ENCODE assay signal across 17 cellular contexts in the genomic region with DNA sequence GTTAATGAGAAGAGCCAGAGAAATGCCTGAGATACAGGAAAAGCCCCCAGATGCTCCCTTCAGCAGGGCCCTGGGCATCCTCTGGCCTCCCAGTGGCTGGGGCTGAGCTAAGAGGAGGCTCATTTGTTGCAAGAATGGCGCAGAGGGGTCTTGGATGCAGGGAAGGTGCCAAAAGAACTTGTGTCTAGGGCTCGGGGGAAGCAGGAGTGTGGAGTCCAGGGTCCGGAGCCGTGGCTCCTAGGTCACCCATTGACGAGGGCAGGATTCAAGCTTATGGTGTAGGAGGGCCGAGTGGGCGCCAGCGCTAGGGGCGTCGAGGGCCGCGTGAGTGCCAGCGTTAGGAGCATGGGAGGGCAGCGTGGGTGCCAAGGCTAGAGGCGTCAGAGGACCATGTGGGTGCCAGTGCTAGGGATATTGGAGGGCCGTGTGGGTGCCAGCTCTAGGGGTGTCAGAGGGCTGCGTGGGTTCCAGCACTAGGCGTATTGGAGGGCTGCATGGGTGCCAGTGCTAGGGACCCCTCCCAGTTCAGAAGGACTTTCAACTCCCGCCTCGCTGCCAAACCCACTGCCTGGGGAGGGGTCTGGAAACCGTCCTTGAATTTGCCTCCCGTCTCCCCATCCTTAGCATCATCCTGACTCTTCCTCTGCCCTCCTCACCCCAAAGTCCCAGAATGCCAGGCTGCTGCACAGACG.
"Had no signal": no experiment of that assay in that cellular context is flagged by ENCODE, and none has a peak within 500 bp of the region (broad histone marks: within the 10 kb centered on the region; RNA-seq: fewer than 3 reads in every experiment).

No MANE protein-coding gene starts in this region.

- H3K4me3 ChIP-seq: adrenal gland, right atrium auricular region, upper lobe of left lung had no signal

- H3K27ac Mint-ChIP-seq: activated T-helper 2 cell treated with anti-CD3 and anti-CD28 coated beads, Interferon-gamma antibody, Interleukin-2, Interleukin-4, amounts not matched to agents 10 μg/mL and 5 μg/mL and 100 μg/mL, durations not matched to agents 14 hours and 24 hours and 36 hours; immature natural killer cell had no signal

- H3K9me3 Mint-ChIP-seq: activated T-helper 2 cell treated with anti-CD3 and anti-CD28 coated beads, Interferon-gamma antibody, Interleukin-2, Interleukin-4, amounts not matched to agents 10 μg/mL and 5 μg/mL and 100 μg/mL, durations not matched to agents 14 hours and 24 hours and 36 hours; immature natural killer cell had no signal

- H3K27ac ChIP-seq: epithelial cell of prostate, parathyroid adenoma, right atrium auricular region, upper lobe of left lung had no signal

- H3K4me1 ChIP-seq: adrenal gland, parathyroid adenoma had no signal

- H3K9me3 ChIP-seq: adrenal gland, right atrium auricular region, SK-N-SH, upper lobe of left lung had no signal

- H3K36me3 ChIP-seq: adrenal gland, right atrium auricular region, upper lobe of left lung had no signal

- H3K4me3 Mint-ChIP-seq: immature natural killer cell had no signal

- DNase-seq: activated CD4-positive, alpha-beta T cell treated with anti-CD3 and anti-CD28 coated beads for 48 hours; activated naive CD4-positive, alpha-beta T cell treated with anti-CD3 and anti-CD28 coated beads, Interleukin-2, amount 50 U/mL, for 16 hours; central memory CD4-positive, alpha-beta T cell; cortex of kidney; effector CD8-positive, alpha-beta T cell; hypothalamus; immature natural killer cell; left colon; SK-N-SH; stimulated activated naive CD4-positive, alpha-beta T cell treated with Interleukin-2 at 50 U/mL for 16 hours; T-helper 1 cell; upper lobe of left lung had no signal

- H3K36me3 Mint-ChIP-seq: immature natural killer cell had no signal

- H3K27me3 ChIP-seq: adrenal gland, right atrium auricular region, upper lobe of left lung had no signal
